Comparison of ENCODE assay signal across 26 cellular contexts in the genomic region with DNA sequence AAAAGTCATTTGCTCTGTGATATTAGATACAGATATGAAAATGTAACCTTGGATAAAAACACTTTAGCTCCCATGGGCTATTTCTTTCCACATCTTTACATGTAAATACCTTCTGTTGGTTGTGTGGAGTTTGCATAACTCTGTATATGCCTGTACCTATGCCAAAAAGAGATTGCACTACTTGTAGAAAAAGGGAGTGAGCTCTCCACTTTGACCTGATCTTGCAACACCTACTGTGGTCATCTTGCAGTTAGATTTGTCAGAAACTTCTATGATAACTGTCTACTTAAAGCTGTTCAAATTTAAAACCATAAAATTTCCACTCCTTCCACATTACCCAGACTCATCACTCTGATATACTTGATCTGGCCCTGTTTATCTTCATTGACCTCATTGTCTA.
"Had no signal": no experiment of that assay in that cellular context is flagged by ENCODE, and none has a peak within 500 bp of the region (broad histone marks: within the 10 kb centered on the region; RNA-seq: fewer than 3 reads in every experiment).

No MANE protein-coding gene starts in this region.

- FAIRE-seq: islet of Langerhans, kidney had no signal

- H3K4me2 ChIP-seq: neural progenitor cell, smooth muscle cell had no signal

- DNase-seq: hypothalamus; immature natural killer cell; kidney; left ventricle myocardium inferior; mesendoderm; naive B cell; natural killer cell; nephron progenitor cell; occipital lobe; ovary; right lobe of liver; stimulated activated CD4-positive, alpha-beta T cell treated with anti-CD3 and anti-CD28 coated beads, Interleukin-1b, Interleukin-23, amount 100 ng/mL, for 48 hours; stimulated activated CD4-positive, alpha-beta T cell treated with anti-CD3 and anti-CD28 coated beads, Interleukin-2, amount 100 ng/mL, for 48 hours; stimulated activated CD4-positive, alpha-beta T cell treated with anti-CD3 and anti-CD28 coated beads, Interleukin-4, amount 100 ng/mL, for 4 hours; stimulated activated CD8-positive, alpha-beta memory T cell treated with anti-CD3 and anti-CD28 coated beads, Interleukin-4, amount 100 ng/mL, for 48 hours; stimulated activated naive CD4-positive, alpha-beta T cell treated with Interleukin-2 at 50 U/mL for 16 hours; stimulated activated naive CD8-positive, alpha-beta T cell treated with anti-CD3 and anti-CD28 coated beads, Interleukin-15, amount 100 ng/mL, for 72 hours; substantia nigra; uterus had no signal

- H3K27ac ChIP-seq: left ventricle myocardium inferior, neural progenitor cell, neutrophil, ovary, right atrium auricular region, right lobe of liver, tibial nerve, uterus had no signal

- H3K4me1 ChIP-seq: left ventricle myocardium inferior, neural progenitor cell, right atrium auricular region, right lobe of liver, tibial nerve, uterus had no signal

- H3K9me3 ChIP-seq: neutrophil, ovary, right lobe of liver, tibial nerve, uterus had no signal

- H3K36me3 ChIP-seq: left ventricle myocardium inferior, neural progenitor cell, neutrophil, ovary, right atrium auricular region, right lobe of liver, tibial nerve, uterus had no signal

- H3K4me3 ChIP-seq: left ventricle myocardium inferior, lung, neural progenitor cell, ovary, right atrium auricular region, right lobe of liver, smooth muscle cell, tibial nerve, uterus had no signal

- H2AFZ ChIP-seq: neural progenitor cell had no signal
